In the genomic region with DNA sequence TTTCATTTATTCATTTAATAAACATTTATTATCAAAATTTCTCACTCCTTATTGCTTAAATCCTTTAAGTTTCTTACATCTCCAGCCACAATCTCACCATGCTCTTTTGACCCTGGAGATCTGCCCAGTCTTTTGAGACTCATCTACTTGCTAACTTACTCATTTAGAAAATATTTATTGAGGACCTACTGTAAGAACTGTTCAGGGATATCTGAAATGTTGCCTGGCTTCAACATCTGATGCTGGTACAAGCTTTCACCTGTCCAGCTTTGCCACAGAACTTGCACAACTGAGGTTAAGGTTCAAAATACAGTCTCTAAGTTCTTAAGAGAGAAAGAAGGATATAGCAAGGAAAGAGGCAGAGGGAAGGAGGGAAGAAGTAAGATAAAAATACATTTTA, we compare ENCODE assay signal across 16 cellular contexts. TPM values are rescaled to one million over a fixed set of nuclear protein-coding genes. Genes with fewer than 3 reads are reported as not detected.
DNase-seq lines count a peak whose midpoint lies in the region; ATAC-seq and TF ChIP-seq lines count a peak whose summit lies in the region.
"Had no signal": no experiment of that assay in that cellular context is flagged by ENCODE, and none has a peak within 500 bp of the region (broad histone marks: within the 10 kb centered on the region; RNA-seq: fewer than 3 reads in every experiment).

No MANE protein-coding gene starts in this region.

- H3K4me3 Mint-ChIP-seq in activated naive CD8-positive, alpha-beta T cell treated with anti-CD3 and anti-CD28 coated beads, Interleukin-2, amount 50 U/mL, for 24 hours: no peak overlapping the region
- H3K4me3 Mint-ChIP-seq: stimulated activated naive B cell treated with anti-CD40 and anti-IgM and Interleukin-4, amounts not matched to agents 10 μg/mL and 1 μg/mL and 100 μg/mL, for 72 hours had no signal

- H3K9me3 Mint-ChIP-seq in activated naive CD8-positive, alpha-beta T cell treated with anti-CD3 and anti-CD28 coated beads, Interleukin-2, amount 50 U/mL, for 24 hours: no peaks in the 10 kb centered on the region
- H3K9me3 Mint-ChIP-seq: stimulated activated naive B cell treated with anti-CD40 and anti-IgM and Interleukin-4, amounts not matched to agents 10 μg/mL and 1 μg/mL and 100 μg/mL, for 72 hours had no signal

- no peak for ATAC-seq in activated naive CD8-positive, alpha-beta T cell treated with anti-CD3 and anti-CD28 coated beads, Interleukin-2, amount 50 U/mL, for 24 hours
- ATAC-seq in left lung: peak; percentile 64
- ATAC-seq: psoas muscle; Right ventricle myocardium inferior; stimulated activated naive B cell treated with anti-CD40 and anti-IgM and Interleukin-4, amounts not matched to agents 10 μg/mL and 1 μg/mL and 100 μg/mL, for 72 hours had no signal

- POLR2A ChIA-PET in GM10248 (lab: Yijun Ruan, JAX): no interaction called here

- no peak overlapping the region for H3K27ac ChIP-seq in left lung
- H3K27ac ChIP-seq: BLaER1, psoas muscle, vagina had no signal

- H3K36me3 ChIP-seq in left lung: peaks cover 0 to 22% of the 10 kb centered on the region in 2 donors

- CTCF ChIA-PET in GM10248 (lab: Yijun Ruan, JAX): interaction anchor here (1.8 kb wide), 1 partner anchor 11 kb away, joined by 3 read pairs; no protein-coding TSS in a partner anchor

- no peak for TF ChIP-seq CTCF in left lung (IDR thresholded peaks at IDR 0.05)
- TF ChIP-seq CTCF in GM10248 (IDR thresholded peaks at IDR 0.05; ENCODE audit: control extremely low read depth, extremely low read depth, low read depth, missing control alignments): no peak

- H3K4me1 ChIP-seq in left lung: no peaks in the 10 kb centered on the region
- H3K4me1 ChIP-seq: psoas muscle, vagina had no signal

- peak; percentile 7 for DNase-seq in AG20443 (ENCODE audit: low spot score)
- peak; percentile 63 for DNase-seq in HS-5 (ENCODE audit: low read depth)
- DNase-seq in activated naive CD8-positive, alpha-beta T cell treated with anti-CD3 and anti-CD28 coated beads, Interleukin-2, amount 50 U/mL, for 24 hours: no peak
- DNase-seq in left lung: no peak
- DNase-seq in stimulated activated naive CD4-positive, alpha-beta T cell (lab: John Stamatoyannopoulos, UW): no peak
- no peak for DNase-seq in NCI-H524 treated with DMSO at 0.1 percent for 48 hours (lab: John Stamatoyannopoulos, UW)
- no peak for DNase-seq in NAMALWA (ENCODE audit: low spot score)
- DNase-seq in GM10248 (ENCODE audit: extremely low spot score): no peak
- DNase-seq: activated naive CD4-positive, alpha-beta T cell treated with Interleukin-2 at 50 U/mL for 16 hours; cerebellar nuclear complex; NCI-H526 treated with DMSO at 0.1 percent for 48 hours; psoas muscle; stimulated activated naive B cell treated with anti-CD40 and anti-IgM and Interleukin-4, amounts not matched to agents 10 μg/mL and 1 μg/mL and 100 μg/mL, for 72 hours had no signal

- H3K4me3 ChIP-seq in left lung: no peak overlapping the region
- H3K4me3 ChIP-seq: BLaER1, psoas muscle, vagina had no signal

- no peaks in the 10 kb centered on the region for H3K9me3 ChIP-seq in left lung
- H3K9me3 ChIP-seq: BLaER1, psoas muscle, vagina had no signal

- intact Hi-C loops in left lung (cut with DNase I): no loop called here

- peaks cover 19% of the 10 kb centered on the region for H3K36me3 Mint-ChIP-seq in activated naive CD8-positive, alpha-beta T cell treated with anti-CD3 and anti-CD28 coated beads, Interleukin-2, amount 50 U/mL, for 24 hours (ENCODE audit: low read depth)

- peak overlapping the region; percentile 3 for H3K27ac Mint-ChIP-seq in activated naive CD8-positive, alpha-beta T cell treated with anti-CD3 and anti-CD28 coated beads, Interleukin-2, amount 50 U/mL, for 24 hours

- no peaks in the 10 kb centered on the region for H3K27me3 ChIP-seq in left lung
- H3K27me3 ChIP-seq: BLaER1, vagina had no signal

- no peaks in the 10 kb centered on the region for H3K27me3 Mint-ChIP-seq in activated naive CD8-positive, alpha-beta T cell treated with anti-CD3 and anti-CD28 coated beads, Interleukin-2, amount 50 U/mL, for 24 hours
- H3K27me3 Mint-ChIP-seq: stimulated activated naive B cell treated with anti-CD40 and anti-IgM and Interleukin-4, amounts not matched to agents 10 μg/mL and 1 μg/mL and 100 μg/mL, for 72 hours had no signal

- peaks cover 25% of the 10 kb centered on the region for H3K4me1 Mint-ChIP-seq in activated naive CD8-positive, alpha-beta T cell treated with anti-CD3 and anti-CD28 coated beads, Interleukin-2, amount 50 U/mL, for 24 hours

RNA-seq across cellular contexts. Expression of a gene that starts 17.5 kb away (rescaled TPM):
- total RNA-seq in left lung: 10 to 100 TPM; 14.5 to 15.0 TPM

Comparison
In these comparisons a context has a peak if more than half of its experiments do, and no peak if none do; other contexts are left out.
1. DNase-seq: peak in AG20443 (single experiment) and HS-5 (single experiment); none in activated naive CD8-positive, alpha-beta T cell treated with anti-CD3 and anti-CD28 coated beads, Interleukin-2, amount 50 U/mL, for 24 hours (single experiment), left lung (0 of 2), stimulated activated naive CD4-positive, alpha-beta T cell (0 of 6), NCI-H524 treated with DMSO at 0.1 percent for 48 hours (single experiment), NAMALWA (single experiment) and GM10248 (single experiment).